ENCODE assay signal across 14 cellular contexts in genomic region chrX:119880076-119880475, GRCh38. TPM values are rescaled to one million over a fixed set of nuclear protein-coding genes. Genes with fewer than 3 reads are reported as not detected.
DNase-seq lines count a peak whose midpoint lies in the region; ATAC-seq and TF ChIP-seq lines count a peak whose summit lies in the region.
"Had no signal": no experiment of that assay in that cellular context is flagged by ENCODE, and none has a peak within 500 bp of the region (broad histone marks: within the 10 kb centered on the region; RNA-seq: fewer than 3 reads in every experiment).

No MANE protein-coding gene starts in this region.

- DNase-seq in cardiac septum (ENCODE audit: low spot score), result peak; percentile 22
- DNase-seq in left cardiac atrium, result no peak
- DNase-seq in activated T-helper 1 cell treated with anti-CD3 and anti-CD28 coated beads, Interleukin-12 subunit alpha, Interleukin-12 subunit beta, Interleukin-2, Interleukin-4 antibody, amounts not matched to agents 30 ng/mL and 10 ng/mL and 1 ng/mL, durations not matched to agents 14 hours and 24 hours and 36 hours (ENCODE audit: low spot score), result no peak
- DNase-seq in endodermal cell, result no peak
- no peak for DNase-seq in esophagus muscularis mucosa (ENCODE audit: extremely low spot score)
- no peak for DNase-seq in lower leg skin (ENCODE audit: low spot score in 2 of 2)
- DNase-seq: cerebellar nuclear complex, tibial artery had no signal

- peak overlapping the region; percentile 79 for H3K27ac Mint-ChIP-seq in activated T-helper 1 cell treated with anti-CD3 and anti-CD28 coated beads, Interleukin-12 subunit alpha, Interleukin-12 subunit beta, Interleukin-2, Interleukin-4 antibody, amounts not matched to agents 30 ng/mL and 10 ng/mL and 1 ng/mL, durations not matched to agents 14 hours and 24 hours and 36 hours
- H3K27ac Mint-ChIP-seq in stimulated activated memory B cell treated with anti-CD40 and anti-IgM and Interleukin-4, amounts not matched to agents 10 μg/mL and 1 μg/mL and 100 μg/mL, for 72 hours, result no peak overlapping the region
- H3K27ac Mint-ChIP-seq in endodermal cell, result no peak overlapping the region

- TF ChIP-seq EP300 in esophagus muscularis mucosa (IDR thresholded peaks at IDR 0.05), result no peak

- ATAC-seq in left cardiac atrium, result no peak
- ATAC-seq in HG03354 (IDR thresholded peaks at IDR 0.05; ENCODE audit: poor library complexity, severe bottlenecking, unreplicated experiment), result peak; percentile 47
- ATAC-seq in stimulated activated memory B cell treated with anti-CD40 and anti-IgM and Interleukin-4, amounts not matched to agents 10 μg/mL and 1 μg/mL and 100 μg/mL, for 72 hours, result peak; percentile 60

- no peaks in the 10 kb centered on the region for H3K9me3 ChIP-seq in endodermal cell (ENCODE audit: control insufficient read depth, low read length)
- H3K9me3 ChIP-seq in esophagus muscularis mucosa, result no peaks in the 10 kb centered on the region
- H3K9me3 ChIP-seq: tibial artery had no signal

- no peak overlapping the region for H3K4me3 ChIP-seq in endodermal cell (ENCODE audit: low read length)
- H3K4me3 ChIP-seq in esophagus muscularis mucosa, result no peak overlapping the region
- no peak overlapping the region for H3K4me3 ChIP-seq in lower leg skin (ENCODE audit: low read depth, poor library complexity, severe bottlenecking)
- H3K4me3 ChIP-seq: tibial artery had no signal

- H3K36me3 ChIP-seq in endodermal cell (ENCODE audit: control insufficient read depth, insufficient read depth, low read length), result no peaks in the 10 kb centered on the region
- H3K36me3 ChIP-seq in esophagus muscularis mucosa, result peaks cover 4 to 34% (median 20%) of the 10 kb centered on the region in 4 donors

- WGBS in endodermal cell (ENCODE audit: insufficient coverage in 1 of 2, insufficient read length in 1 of 2), 2 experiments, result 93 to 100% methylated on average over 1 to 5 of the region's 5 CpGs
- 78% methylated on average over 5 of the region's 5 CpGs for WGBS in esophagus muscularis mucosa
- WGBS in lower leg skin, 2 donors, result 79 to 80% methylated on average over 5 of the region's 5 CpGs

- no peaks in the 10 kb centered on the region for H3K27me3 Mint-ChIP-seq in activated T-helper 1 cell treated with anti-CD3 and anti-CD28 coated beads, Interleukin-12 subunit alpha, Interleukin-12 subunit beta, Interleukin-2, Interleukin-4 antibody, amounts not matched to agents 30 ng/mL and 10 ng/mL and 1 ng/mL, durations not matched to agents 14 hours and 24 hours and 36 hours (ENCODE audit: insufficient read depth)
- no peaks in the 10 kb centered on the region for H3K27me3 Mint-ChIP-seq in stimulated activated memory B cell treated with anti-CD40 and anti-IgM and Interleukin-4, amounts not matched to agents 10 μg/mL and 1 μg/mL and 100 μg/mL, for 72 hours
- H3K27me3 Mint-ChIP-seq in endodermal cell (ENCODE audit: insufficient read depth), result no peaks in the 10 kb centered on the region

- TF ChIP-seq CTCF in endodermal cell (conservative IDR thresholded peaks at IDR 0.05), result no peak
- no peak for TF ChIP-seq CTCF in esophagus muscularis mucosa (IDR thresholded peaks at IDR 0.05)
- TF ChIP-seq CTCF in lower leg skin (IDR thresholded peaks at IDR 0.05), result no peak

- H3K27ac ChIP-seq in endodermal cell (ENCODE audit: low read depth, low read length) (no peak overlapping the region), esophagus muscularis mucosa (replicated peaks in 1 of 4) (no peak overlapping the region)
- H3K27ac ChIP-seq: tibial artery had no signal

- no peak overlapping the region for H3K9ac ChIP-seq in endodermal cell (ENCODE audit: extremely low read depth, low read length, poor library complexity, severe bottlenecking)

- peaks cover 8% of the 10 kb centered on the region for H3K36me3 Mint-ChIP-seq in activated T-helper 1 cell treated with anti-CD3 and anti-CD28 coated beads, Interleukin-12 subunit alpha, Interleukin-12 subunit beta, Interleukin-2, Interleukin-4 antibody, amounts not matched to agents 30 ng/mL and 10 ng/mL and 1 ng/mL, durations not matched to agents 14 hours and 24 hours and 36 hours (ENCODE audit: low read depth)
- no peaks in the 10 kb centered on the region for H3K36me3 Mint-ChIP-seq in stimulated activated memory B cell treated with anti-CD40 and anti-IgM and Interleukin-4, amounts not matched to agents 10 μg/mL and 1 μg/mL and 100 μg/mL, for 72 hours
- peaks cover 16% of the 10 kb centered on the region for H3K36me3 Mint-ChIP-seq in endodermal cell (ENCODE audit: low read depth)

- H3K4me1 ChIP-seq in endodermal cell (ENCODE audit: control insufficient read depth, insufficient read depth, low read length) (no peaks in the 10 kb centered on the region), esophagus muscularis mucosa (peaks cover 0 to 5% (median 0%) of the 10 kb centered on the region in 4 donors)
- H3K4me1 ChIP-seq: tibial artery had no signal

- H3K27me3 ChIP-seq in endodermal cell (ENCODE audit: control insufficient read depth, insufficient read depth, low read length, poor library complexity, severe bottlenecking), result no peaks in the 10 kb centered on the region
- H3K27me3 ChIP-seq in esophagus muscularis mucosa, result no peaks in the 10 kb centered on the region
- H3K27me3 ChIP-seq: tibial artery had no signal

- no peak overlapping the region for H3K4me3 Mint-ChIP-seq in activated T-helper 1 cell treated with anti-CD3 and anti-CD28 coated beads, Interleukin-12 subunit alpha, Interleukin-12 subunit beta, Interleukin-2, Interleukin-4 antibody, amounts not matched to agents 30 ng/mL and 10 ng/mL and 1 ng/mL, durations not matched to agents 14 hours and 24 hours and 36 hours
- no peak overlapping the region for H3K4me3 Mint-ChIP-seq in stimulated activated memory B cell treated with anti-CD40 and anti-IgM and Interleukin-4, amounts not matched to agents 10 μg/mL and 1 μg/mL and 100 μg/mL, for 72 hours
- no peak overlapping the region for H3K4me3 Mint-ChIP-seq in endodermal cell
- H3K4me3 Mint-ChIP-seq: T-helper 1 cell treated with Interleukin-12 subunit alpha and Interleukin-12 subunit beta and Interleukin-4 antibody, amounts not matched to agents 30 μg/mL and 1 μg/mL, for 36 hours had no signal

- peaks cover 12% of the 10 kb centered on the region for H3K4me1 Mint-ChIP-seq in activated T-helper 1 cell treated with anti-CD3 and anti-CD28 coated beads, Interleukin-12 subunit alpha, Interleukin-12 subunit beta, Interleukin-2, Interleukin-4 antibody, amounts not matched to agents 30 ng/mL and 10 ng/mL and 1 ng/mL, durations not matched to agents 14 hours and 24 hours and 36 hours (ENCODE audit: low read depth)
- peaks cover 13% of the 10 kb centered on the region for H3K4me1 Mint-ChIP-seq in stimulated activated memory B cell treated with anti-CD40 and anti-IgM and Interleukin-4, amounts not matched to agents 10 μg/mL and 1 μg/mL and 100 μg/mL, for 72 hours
- no peaks in the 10 kb centered on the region for H3K4me1 Mint-ChIP-seq in endodermal cell

- no peaks in the 10 kb centered on the region for H3K9me3 Mint-ChIP-seq in activated T-helper 1 cell treated with anti-CD3 and anti-CD28 coated beads, Interleukin-12 subunit alpha, Interleukin-12 subunit beta, Interleukin-2, Interleukin-4 antibody, amounts not matched to agents 30 ng/mL and 10 ng/mL and 1 ng/mL, durations not matched to agents 14 hours and 24 hours and 36 hours
- no peaks in the 10 kb centered on the region for H3K9me3 Mint-ChIP-seq in stimulated activated memory B cell treated with anti-CD40 and anti-IgM and Interleukin-4, amounts not matched to agents 10 μg/mL and 1 μg/mL and 100 μg/mL, for 72 hours
- H3K9me3 Mint-ChIP-seq in endodermal cell, result peaks cover 59% of the 10 kb centered on the region
- H3K9me3 Mint-ChIP-seq: T-helper 1 cell treated with Interleukin-12 subunit alpha and Interleukin-12 subunit beta and Interleukin-4 antibody, amounts not matched to agents 30 μg/mL and 1 μg/mL, for 36 hours had no signal

- TF ChIP-seq POLR2A in esophagus muscularis mucosa (IDR thresholded peaks at IDR 0.05; ENCODE audit: low read depth) (no peak), lower leg skin (IDR thresholded peaks at IDR 0.05) (no peak)

- intact Hi-C loops in cardiac septum (cut with DNase I), result no loop called here
- intact Hi-C loops in left cardiac atrium (cut with DNase I), result no loop called here
- intact Hi-C loops in activated T-helper 1 cell treated with anti-CD3 and anti-CD28 coated beads, Interleukin-12 subunit alpha, Interleukin-12 subunit beta, Interleukin-2, Interleukin-4 antibody, amounts not matched to agents 30 ng/mL and 10 ng/mL and 1 ng/mL, durations not matched to agents 14 hours and 24 hours and 36 hours (cut with micrococcal nuclease), result loop anchor here (1.0 to 2.0 kb wide), 3 partner anchors 9 to 363 kb away; partner anchors contain the start of genes NDUFA1, RNF113A and RPL39
- intact Hi-C loops in esophagus muscularis mucosa (cut with DNase I), result no loop called here
- intact Hi-C loops in lower leg skin (cut with DNase I; ENCODE audit: low total_unique reads), result no loop called here

RNA-seq across cellular contexts. Expression of gene NDUFA1, which starts 8.4 kb away (rescaled TPM):
- total RNA-seq in cardiac septum (424 TPM), left cardiac atrium (100 to 1,000 TPM; 382 to 451 TPM), endodermal cell (10 to 100 TPM; 63.9 to 87.5 TPM), esophagus muscularis mucosa (10 to 100 TPM; 61.1 to 90.9 (median 65.5) TPM), lower leg skin (10 to 100 TPM; 39.4 to 60.6 (median 47.4) TPM)
- total RNA-seq in activated T-helper 1 cell treated with anti-CD3 and anti-CD28 coated beads, Interleukin-12 subunit alpha, Interleukin-12 subunit beta, Interleukin-2, Interleukin-4 antibody, amounts not matched to agents 30 ng/mL and 10 ng/mL and 1 ng/mL, durations not matched to agents 14 hours and 24 hours and 36 hours, result 71.2 and 72.8 TPM in 2 replicates
- 87.2 TPM for polyA plus RNA-seq in endodermal cell (2013, experiment 1 of 2)
- 76.3 TPM for polyA plus RNA-seq in endodermal cell (2013, experiment 2 of 2)

RNA-seq across cellular contexts. Expression of gene RNF113A, which starts 8.5 kb away (rescaled TPM):
- total RNA-seq in cardiac septum (7.6 TPM), left cardiac atrium (10 to 100 TPM in 1 of 2 donors, 1 to 10 TPM in 1; 8.9 to 10.9 TPM), endodermal cell (1 to 10 TPM; 9.3 to 9.8 TPM), esophagus muscularis mucosa (10 to 100 TPM in 3 of 4 donors, 1 to 10 TPM in 1; 9.1 to 14.9 (median 12.7) TPM), lower leg skin (10 to 100 TPM; 20.2 to 30.1 (median 23.2) TPM)
- total RNA-seq in activated T-helper 1 cell treated with anti-CD3 and anti-CD28 coated beads, Interleukin-12 subunit alpha, Interleukin-12 subunit beta, Interleukin-2, Interleukin-4 antibody, amounts not matched to agents 30 ng/mL and 10 ng/mL and 1 ng/mL, durations not matched to agents 14 hours and 24 hours and 36 hours, result 28.8 and 29.7 TPM in 2 replicates
- 17.3 TPM for polyA plus RNA-seq in endodermal cell (2013, experiment 1 of 2)
- 14.4 TPM for polyA plus RNA-seq in endodermal cell (2013, experiment 2 of 2)

RNA-seq across cellular contexts. Expression of gene AKAP14, which starts 15.6 kb away (rescaled TPM):
- total RNA-seq in cardiac septum (not detected), left cardiac atrium (not detected), endodermal cell (under 1 TPM in 1 of 2 donors, not detected in 1; 0.79 TPM), esophagus muscularis mucosa (not detected), lower leg skin (not detected)
- total RNA-seq in activated T-helper 1 cell treated with anti-CD3 and anti-CD28 coated beads, Interleukin-12 subunit alpha, Interleukin-12 subunit beta, Interleukin-2, Interleukin-4 antibody, amounts not matched to agents 30 ng/mL and 10 ng/mL and 1 ng/mL, durations not matched to agents 14 hours and 24 hours and 36 hours, result not detected in 2 replicates
- 0.71 TPM for polyA plus RNA-seq in endodermal cell (2013, experiment 1 of 2)
- not detected for polyA plus RNA-seq in endodermal cell (2013, experiment 2 of 2)
- total RNA-seq: mononuclear cell had no signal
- polyA plus RNA-seq: AG04450, keratinocyte had no signal

RNA-seq across cellular contexts. Expression of gene UPF3B, which starts 27.3 kb away (rescaled TPM):
- total RNA-seq in cardiac septum (2.9 TPM), left cardiac atrium (1 to 10 TPM; 3.6 to 3.9 TPM), endodermal cell (10 to 100 TPM; 19.0 to 21.9 TPM), esophagus muscularis mucosa (1 to 10 TPM; 4.1 to 7.1 (median 4.9) TPM), lower leg skin (1 to 10 TPM; 4.3 to 5.6 (median 5.1) TPM)
- 11.0 and 13.0 TPM in 2 replicates for total RNA-seq in activated T-helper 1 cell treated with anti-CD3 and anti-CD28 coated beads, Interleukin-12 subunit alpha, Interleukin-12 subunit beta, Interleukin-2, Interleukin-4 antibody, amounts not matched to agents 30 ng/mL and 10 ng/mL and 1 ng/mL, durations not matched to agents 14 hours and 24 hours and 36 hours
- polyA plus RNA-seq in endodermal cell (2013, experiment 1 of 2), result 24.3 TPM
- polyA plus RNA-seq in endodermal cell (2013, experiment 2 of 2), result 23.8 TPM

Comparison
In these comparisons a context has a peak if more than half of its experiments do, and no peak if none do; other contexts are left out.
1. ATAC-seq: peak in HG03354 (single experiment) and stimulated activated memory B cell treated with anti-CD40 and anti-IgM and Interleukin-4, amounts not matched to agents 10 μg/mL and 1 μg/mL and 100 μg/mL, for 72 hours (single experiment); none in left cardiac atrium (0 of 2).